ENCODE assay signal across 17 cellular contexts in genomic region chr14:65167072-65167645, GRCh38.
DNase-seq lines count a peak whose midpoint lies in the region; ATAC-seq, FAIRE-seq and TF ChIP-seq lines count a peak whose summit lies in the region.
"Had no signal": no experiment of that assay in that cellular context is flagged by ENCODE, and none has a peak within 500 bp of the region (broad histone marks: within the 10 kb centered on the region; RNA-seq: fewer than 3 reads in every experiment).

No MANE protein-coding gene starts in this region.

- peaks cover 6% of the 10 kb centered on the region for H3K27me3 Mint-ChIP-seq in CD4-positive, CD25-positive, alpha-beta regulatory T cell

- peak; percentile 86 for FAIRE-seq in GM12892 (lab: Jason Lieb, UNC)

- H3K4me1 ChIP-seq in CD4-positive, CD25-positive, alpha-beta regulatory T cell (ENCODE audit: control insufficient read depth, insufficient read depth, low read length, poor library complexity, severe bottlenecking): peaks cover 9% of the 10 kb centered on the region
- peaks cover 5% of the 10 kb centered on the region for H3K4me1 ChIP-seq in upper lobe of right lung
- H3K4me1 ChIP-seq: SJSA1 had no signal

- no peaks in the 10 kb centered on the region for H3K36me3 Mint-ChIP-seq in CD4-positive, CD25-positive, alpha-beta regulatory T cell

- no peak overlapping the region for H3K27ac ChIP-seq in CD4-positive, CD25-positive, alpha-beta regulatory T cell (ENCODE audit: insufficient read depth, low read length, poor library complexity, severe bottlenecking)
- H3K27ac ChIP-seq in upper lobe of right lung: no peak overlapping the region
- H3K27ac ChIP-seq: adrenal gland, KMS-11, SJSA1 had no signal

- peaks cover 4 to 14% (median 10%) of the 10 kb centered on the region in 4 donors for H3K4me1 Mint-ChIP-seq in CD4-positive, CD25-positive, alpha-beta regulatory T cell

- H3K9me3 ChIP-seq in CD4-positive, CD25-positive, alpha-beta regulatory T cell (ENCODE audit: control insufficient read depth in 2 of 2, low read length in 2 of 2): no peaks in the 10 kb centered on the region
- H3K9me3 ChIP-seq in upper lobe of right lung: no peaks in the 10 kb centered on the region
- H3K9me3 ChIP-seq: adrenal gland, HAP-1, SJSA1 had no signal

- H3K4me3 ChIP-seq in CD4-positive, CD25-positive, alpha-beta regulatory T cell (ENCODE audit: low read depth, low read length): no peak overlapping the region
- H3K4me3 ChIP-seq in upper lobe of right lung: no peak overlapping the region
- H3K4me3 ChIP-seq: adrenal gland, HAP-1, SJSA1 had no signal

- TF ChIP-seq POLR2A in GM12892 (IDR thresholded peaks at IDR 0.05; ENCODE audit: low read depth, low read length): peak; percentile 75; the same call in 1 of the 2 replicates

- no peak overlapping the region for H3K27ac Mint-ChIP-seq in CD4-positive, CD25-positive, alpha-beta regulatory T cell
- H3K27ac Mint-ChIP-seq: dendritic cell treated with granulocyte-macrophage colony-stimulating factor and Interleukin-4, amounts not matched to agents 40 ng/mL and 50 ng/mL, for 4 days had no signal

- peak overlapping the region in 1 of 4 donors; percentile 2 for H3K4me3 Mint-ChIP-seq in CD4-positive, CD25-positive, alpha-beta regulatory T cell
- H3K4me3 Mint-ChIP-seq: dendritic cell treated with granulocyte-macrophage colony-stimulating factor and Interleukin-4, amounts not matched to agents 40 ng/mL and 50 ng/mL, for 4 days had no signal

- no peaks in the 10 kb centered on the region for H3K9me3 Mint-ChIP-seq in CD4-positive, CD25-positive, alpha-beta regulatory T cell
- H3K9me3 Mint-ChIP-seq: dendritic cell treated with granulocyte-macrophage colony-stimulating factor and Interleukin-4, amounts not matched to agents 40 ng/mL and 50 ng/mL, for 4 days had no signal

- intact Hi-C loops in cardiac septum (cut with DNase I) (loop anchor here (5.0 to 10.0 kb wide), 3 partner anchors 248 to 898 kb away; partner anchors contain the start of gene FUT8), upper lobe of right lung (cut with DNase I) (loop anchor here (10.0 kb wide), 1 partner anchor 658 kb away; no protein-coding TSS in a partner anchor)

- no peaks in the 10 kb centered on the region for H3K36me3 ChIP-seq in CD4-positive, CD25-positive, alpha-beta regulatory T cell (ENCODE audit: control insufficient read depth, insufficient read depth, low read length)
- no peaks in the 10 kb centered on the region for H3K36me3 ChIP-seq in upper lobe of right lung
- H3K36me3 ChIP-seq: adrenal gland, HAP-1, SJSA1 had no signal

- peaks cover 4% of the 10 kb centered on the region for H3K27me3 ChIP-seq in CD4-positive, CD25-positive, alpha-beta regulatory T cell (ENCODE audit: control insufficient read depth, insufficient read depth, low read length)
- peaks cover 12% of the 10 kb centered on the region for H3K27me3 ChIP-seq in upper lobe of right lung
- H3K27me3 ChIP-seq: adrenal gland, SJSA1 had no signal

- no peak for TF ChIP-seq CTCF in upper lobe of right lung (IDR thresholded peaks at IDR 0.05)

- peak; percentile 26 to 29 for ATAC-seq in CD4-positive, CD25-positive, alpha-beta regulatory T cell (ENCODE audit: low read depth in 2 of 2)
- ATAC-seq in HG03135 (IDR thresholded peaks at IDR 0.05; ENCODE audit: unreplicated experiment) (no peak), upper lobe of right lung (no peak)
- ATAC-seq: left cardiac atrium had no signal

- DNase-seq in CD4-positive, CD25-positive, alpha-beta regulatory T cell: peak in 2 of 3 donors; percentile 19 to 75
- DNase-seq in GM12892 (ENCODE audit: insufficient read length): no peak
- peak; percentile 17 for DNase-seq in RPMI8226
- peak; percentile 16 for DNase-seq in fibroblast of gingiva (ENCODE audit: low read depth)
- DNase-seq in GM19240 (ENCODE audit: insufficient read length, low spot score): no peak
- no peak for DNase-seq in cardiac septum (ENCODE audit: low spot score)
- DNase-seq in upper lobe of right lung: no peak
- DNase-seq: adrenal gland, foreskin melanocyte, left cardiac atrium, NCI-H446 treated with DMSO at 0.1 percent for 48 hours, nucleus accumbens had no signal

Comparison
In these comparisons a context has a peak if more than half of its experiments do, and no peak if none do; other contexts are left out.
1. ATAC-seq: peak in CD4-positive, CD25-positive, alpha-beta regulatory T cell (2 of 2); none in HG03135 (single experiment) and upper lobe of right lung (single experiment).
2. DNase-seq: peak in CD4-positive, CD25-positive, alpha-beta regulatory T cell (2 of 3), RPMI8226 (single experiment) and fibroblast of gingiva (single experiment); none in GM12892 (single experiment), GM19240 (single experiment), cardiac septum (single experiment) and upper lobe of right lung (single experiment).